Comparison of ENCODE assay signal across 9 cellular contexts in genomic region chr12:26121323-26121740, GRCh38. TPM values are rescaled to one million over a fixed set of nuclear protein-coding genes. Genes with fewer than 3 reads are reported as not detected.
DNase-seq lines count a peak whose midpoint lies in the region; ATAC-seq and TF ChIP-seq lines count a peak whose summit lies in the region.
"Had no signal": no experiment of that assay in that cellular context is flagged by ENCODE, and none has a peak within 500 bp of the region (broad histone marks: within the 10 kb centered on the region; RNA-seq: fewer than 3 reads in every experiment).

No MANE protein-coding gene starts in this region.

- ATAC-seq in esophagus mucosa (no peak), HG03139 (IDR thresholded peaks at IDR 0.05; ENCODE audit: unreplicated experiment) (no peak), HG03196 (IDR thresholded peaks at IDR 0.05; ENCODE audit: unreplicated experiment) (no peak)

- H3K4me1 ChIP-seq in adipocyte (ENCODE audit: control insufficient read depth, insufficient read depth, low read length): peaks cover 35% of the 10 kb centered on the region

- no peak for TF ChIP-seq CTCF in kidney epithelial cell (IDR thresholded peaks at IDR 0.05; ENCODE audit: insufficient read depth, low read length, poor library complexity, severe bottlenecking)

- H3K27me3 Mint-ChIP-seq in activated CD4-positive, alpha-beta T cell treated with anti-CD3 and anti-CD28 coated beads, Interleukin-2, amount 10 ng/mL, durations not matched to agents 24 days and 14 days: peaks cover 78% of the 10 kb centered on the region

- H3K27ac Mint-ChIP-seq in activated CD4-positive, alpha-beta T cell treated with anti-CD3 and anti-CD28 coated beads, Interleukin-2, amount 10 ng/mL, durations not matched to agents 24 days and 14 days: no peak overlapping the region

- H3K9me3 Mint-ChIP-seq in activated CD4-positive, alpha-beta T cell treated with anti-CD3 and anti-CD28 coated beads, Interleukin-2, amount 10 ng/mL, durations not matched to agents 24 days and 14 days: no peaks in the 10 kb centered on the region

- H3K4me3 ChIP-seq in adipocyte (ENCODE audit: low read length) (peak overlapping the region; percentile 79), kidney epithelial cell (ENCODE audit: low read depth, low read length) (peak overlapping the region; percentile 53)

- H3K9me3 ChIP-seq in adipocyte (ENCODE audit: control insufficient read depth, low read length): no peaks in the 10 kb centered on the region

- DNase-seq in activated CD4-positive, alpha-beta T cell treated with anti-CD3 and anti-CD28 coated beads, Interleukin-2, amount 10 ng/mL, durations not matched to agents 24 days and 14 days: no peak
- DNase-seq in activated CD4-positive, alpha-beta T cell treated with anti-CD3 and anti-CD28 coated beads for 48 hours: no peak
- DNase-seq in adipocyte (ENCODE audit: low read depth) (no peak), kidney epithelial cell (ENCODE audit: low read depth) (no peak)
- DNase-seq: activated CD4-positive, CD25-positive, alpha-beta regulatory T cell had no signal

- H3K9ac ChIP-seq in adipocyte (ENCODE audit: low read length): peak overlapping the region; percentile 83

- intact Hi-C loops in activated CD4-positive, alpha-beta T cell treated with anti-CD3 and anti-CD28 coated beads, Interleukin-2, amount 10 ng/mL, durations not matched to agents 24 days and 14 days (cut with micrococcal nuclease): loop anchor here (5.0 to 10.0 kb wide), 5 partner anchors 153 to 1557 kb away; partner anchors contain the start of genes FGFR1OP2, INTS13 and RASSF8

- peak overlapping the region; percentile 70 for H3K4me3 Mint-ChIP-seq in activated CD4-positive, alpha-beta T cell treated with anti-CD3 and anti-CD28 coated beads, Interleukin-2, amount 10 ng/mL, durations not matched to agents 24 days and 14 days

- H3K27me3 ChIP-seq in adipocyte (replicated peaks; ENCODE audit: control insufficient read depth, insufficient read depth, low read length) (no peaks in the 10 kb centered on the region), kidney epithelial cell (ENCODE audit: control insufficient read depth, insufficient read depth, low read length) (no peaks in the 10 kb centered on the region)

- H3K36me3 ChIP-seq in adipocyte (ENCODE audit: control insufficient read depth, insufficient read depth, low read length, severe bottlenecking) (no peaks in the 10 kb centered on the region), kidney epithelial cell (ENCODE audit: control insufficient read depth, insufficient read depth, low read length) (no peaks in the 10 kb centered on the region)

- no peaks in the 10 kb centered on the region for H3K36me3 Mint-ChIP-seq in activated CD4-positive, alpha-beta T cell treated with anti-CD3 and anti-CD28 coated beads, Interleukin-2, amount 10 ng/mL, durations not matched to agents 24 days and 14 days (ENCODE audit: low read depth)

- H3K4me1 Mint-ChIP-seq in activated CD4-positive, alpha-beta T cell treated with anti-CD3 and anti-CD28 coated beads, Interleukin-2, amount 10 ng/mL, durations not matched to agents 24 days and 14 days: peaks cover 32% of the 10 kb centered on the region

- peak overlapping the region; percentile 93 for H3K27ac ChIP-seq in temporal lobe (ENCODE audit: low read depth, low read length)

RNA-seq across cellular contexts. Expression of gene BHLHE41, which starts 3.5 kb away (rescaled TPM):
- not detected in 2 replicates for total RNA-seq in activated CD4-positive, alpha-beta T cell treated with anti-CD3 and anti-CD28 coated beads, Interleukin-2, amount 10 ng/mL, durations not matched to agents 24 days and 14 days
- total RNA-seq in kidney epithelial cell (1.6 and 9.0 TPM in 2 replicates), temporal lobe (0.74 TPM), esophagus mucosa (5.8 TPM)
